In genomic region chr16:30609928-30610839, GRCh38 we compare ENCODE assay signal across 1 cellular context.
TF ChIP-seq lines count a peak whose summit lies in the region.

Gene ZNF689, minus strand, starts transcription at chr16:30610389. Its CDS starts 348 bp downstream, at chr16:30610041.

TF ChIP-seq in HepG2, 621 proteins besides CTCF, POLR2A, EP300 and RAD21 (continued from another document and continues in another):
- peak; percentile 78 for TF ChIP-seq ARID5B (CRISPR knock-in tag; IDR thresholded peaks at IDR 0.05)
- TF ChIP-seq ZNF766 (CRISPR knock-in tag; IDR thresholded peaks at IDR 0.05; ENCODE audit: borderline replicate concordance), result peak; percentile 76; the same call in 1 of the 2 replicates
- TF ChIP-seq ZNF512 (CRISPR knock-in tag; IDR thresholded peaks at IDR 0.05), result 0 out of 2 replicates have a peak, but pooled peaks have one; percentile 57
- TF ChIP-seq KLF6 (CRISPR knock-in tag; IDR thresholded peaks at IDR 0.05), result peak; percentile 98
- TF ChIP-seq, protein P1, sequence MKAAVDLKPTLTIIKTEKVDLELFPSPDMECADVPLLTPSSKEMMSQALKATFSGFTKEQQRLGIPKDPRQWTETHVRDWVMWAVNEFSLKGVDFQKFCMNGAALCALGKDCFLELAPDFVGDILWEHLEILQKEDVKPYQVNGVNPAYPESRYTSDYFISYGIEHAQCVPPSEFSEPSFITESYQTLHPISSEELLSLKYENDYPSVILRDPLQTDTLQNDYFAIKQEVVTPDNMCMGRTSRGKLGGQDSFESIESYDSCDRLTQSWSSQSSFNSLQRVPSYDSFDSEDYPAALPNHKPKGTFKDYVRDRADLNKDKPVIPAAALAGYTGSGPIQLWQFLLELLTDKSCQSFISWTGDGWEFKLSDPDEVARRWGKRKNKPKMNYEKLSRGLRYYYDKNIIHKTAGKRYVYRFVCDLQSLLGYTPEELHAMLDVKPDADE (CRISPR knock-in tag; IDR thresholded peaks at IDR 0.05), result no peak
- TF ChIP-seq STAT5B (CRISPR knock-in tag; IDR thresholded peaks at IDR 0.05), result no peak; the same call in 1 of the 2 replicates
- no peak for TF ChIP-seq ZNF674 (CRISPR knock-in tag; IDR thresholded peaks at IDR 0.05; ENCODE audit: low read depth)
- TF ChIP-seq JARID2 (CRISPR knock-in tag; IDR thresholded peaks at IDR 0.05; ENCODE audit: insufficient replicate concordance), result peak; percentile 52
- no peak; the same call in none of the 2 replicates for TF ChIP-seq PBX3 (CRISPR knock-in tag; IDR thresholded peaks at IDR 0.05; ENCODE audit: borderline replicate concordance)
- no peak for TF ChIP-seq TBX3 (IDR thresholded peaks at IDR 0.05; ENCODE audit: borderline replicate concordance)
- TF ChIP-seq NRL (CRISPR knock-in tag; IDR thresholded peaks at IDR 0.05; ENCODE audit: borderline replicate concordance), result peak; percentile 99
- TF ChIP-seq FLYWCH1 (CRISPR knock-in tag; IDR thresholded peaks at IDR 0.05), result no peak
- no peak; the same call in 1 of the 2 replicates for TF ChIP-seq TOE1 (CRISPR knock-in tag; IDR thresholded peaks at IDR 0.05)
- TF ChIP-seq ISX (CRISPR knock-in tag; conservative IDR thresholded peaks at IDR 0.05), result peak; percentile 92
- peak; percentile 79; the same call in 1 of the 2 replicates for TF ChIP-seq RXRA (CRISPR knock-in tag; IDR thresholded peaks at IDR 0.05)
- TF ChIP-seq ZNF788 (CRISPR knock-in tag; IDR thresholded peaks at IDR 0.05; ENCODE audit: borderline replicate concordance), result peak; percentile 91
- no peak for TF ChIP-seq ZNF468 (CRISPR knock-in tag; IDR thresholded peaks at IDR 0.05)
- TF ChIP-seq ELF3 (CRISPR knock-in tag; IDR thresholded peaks at IDR 0.05), result peak; percentile 88
- peak; percentile 92 for TF ChIP-seq POLR2G (IDR thresholded peaks at IDR 0.05; ENCODE audit: low read depth, low read length)
- TF ChIP-seq ZNF333 (CRISPR knock-in tag; IDR thresholded peaks at IDR 0.05; ENCODE audit: borderline replicate concordance), result peak; percentile 99; the same call in 1 of the 2 replicates
- no peak for TF ChIP-seq GLMP (CRISPR knock-in tag; IDR thresholded peaks at IDR 0.05; ENCODE audit: borderline replicate concordance)
- peak; percentile 94 for TF ChIP-seq ZNF205 (CRISPR knock-in tag; IDR thresholded peaks at IDR 0.05)
- TF ChIP-seq TCF7L2 (IDR thresholded peaks at IDR 0.05; ENCODE audit: low read depth, low read length), result no peak
- no peak; the same call in 1 of the 2 replicates for TF ChIP-seq CSRNP1 (CRISPR knock-in tag; IDR thresholded peaks at IDR 0.05)
- peak; percentile 100 for TF ChIP-seq KAT2B (IDR thresholded peaks at IDR 0.05; ENCODE audit: borderline replicate concordance, low read depth, low read length)
- 0 out of 2 replicates have a peak, but pooled peaks have one; percentile 83 for TF ChIP-seq MEF2D (CRISPR knock-in tag; IDR thresholded peaks at IDR 0.05)
- TF ChIP-seq ZNF281 (CRISPR knock-in tag; IDR thresholded peaks at IDR 0.05; ENCODE audit: borderline replicate concordance), result no peak
- no peak; the same call in 1 of the 2 replicates for TF ChIP-seq ZNF775 (CRISPR knock-in tag; IDR thresholded peaks at IDR 0.05; ENCODE audit: borderline replicate concordance)
- no peak for TF ChIP-seq ZNF446 (CRISPR knock-in tag; IDR thresholded peaks at IDR 0.05)
- no peak for TF ChIP-seq HOXA7 (CRISPR knock-in tag; IDR thresholded peaks at IDR 0.05)
- no peak for TF ChIP-seq IRX3 (CRISPR knock-in tag; IDR thresholded peaks at IDR 0.05; ENCODE audit: borderline replicate concordance, low read depth)
- no peak for TF ChIP-seq JUND (CRISPR knock-in tag; IDR thresholded peaks at IDR 0.05)
- peak; percentile 77; the same call in 1 of the 2 replicates for TF ChIP-seq ZNF180 (CRISPR knock-in tag; IDR thresholded peaks at IDR 0.05; ENCODE audit: borderline replicate concordance, low read depth)
- TF ChIP-seq ZNF800 (CRISPR knock-in tag; IDR thresholded peaks at IDR 0.05), result peak; percentile 85; the same call in 1 of the 2 replicates
- peak; percentile 98 for TF ChIP-seq THAP9 (CRISPR knock-in tag; IDR thresholded peaks at IDR 0.05; ENCODE audit: borderline replicate concordance)
- TF ChIP-seq ZNF24 (IDR thresholded peaks at IDR 0.05), result no peak; the same call in 1 of the 2 replicates
- TF ChIP-seq, protein P2, sequence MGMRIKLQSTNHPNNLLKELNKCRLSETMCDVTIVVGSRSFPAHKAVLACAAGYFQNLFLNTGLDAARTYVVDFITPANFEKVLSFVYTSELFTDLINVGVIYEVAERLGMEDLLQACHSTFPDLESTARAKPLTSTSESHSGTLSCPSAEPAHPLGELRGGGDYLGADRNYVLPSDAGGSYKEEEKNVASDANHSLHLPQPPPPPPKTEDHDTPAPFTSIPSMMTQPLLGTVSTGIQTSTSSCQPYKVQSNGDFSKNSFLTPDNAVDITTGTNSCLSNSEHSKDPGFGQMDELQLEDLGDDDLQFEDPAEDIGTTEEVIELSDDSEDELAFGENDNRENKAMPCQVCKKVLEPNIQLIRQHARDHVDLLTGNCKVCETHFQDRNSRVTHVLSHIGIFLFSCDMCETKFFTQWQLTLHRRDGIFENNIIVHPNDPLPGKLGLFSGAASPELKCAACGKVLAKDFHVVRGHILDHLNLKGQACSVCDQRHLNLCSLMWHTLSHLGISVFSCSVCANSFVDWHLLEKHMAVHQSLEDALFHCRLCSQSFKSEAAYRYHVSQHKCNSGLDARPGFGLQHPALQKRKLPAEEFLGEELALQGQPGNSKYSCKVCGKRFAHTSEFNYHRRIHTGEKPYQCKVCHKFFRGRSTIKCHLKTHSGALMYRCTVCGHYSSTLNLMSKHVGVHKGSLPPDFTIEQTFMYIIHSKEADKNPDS (CRISPR knock-in tag; IDR thresholded peaks at IDR 0.05), result 0 out of 2 replicates have a peak, but pooled peaks have one; percentile 80
- peak; percentile 100 for TF ChIP-seq ZFY (CRISPR knock-in tag; IDR thresholded peaks at IDR 0.05)
